27 cellular contexts compared by ENCODE assay signal in genomic region chr4:140083320-140083719, GRCh38.
A peak's percentile ranks its signal among the peaks of the same experiment; 100 is the strongest.
DNase-seq lines count a peak whose midpoint lies in the region; ATAC-seq and TF ChIP-seq lines count a peak whose summit lies in the region.
"Had no signal": no experiment of that assay in that cellular context is flagged by ENCODE, and none has a peak within 500 bp of the region (broad histone marks: within the 10 kb centered on the region; RNA-seq: fewer than 3 reads in every experiment).

No MANE protein-coding gene starts in this region.

- TF ChIP-seq CTCF in neural crest cell (conservative IDR thresholded peaks at IDR 0.05), result no peak

- H3K4me3 ChIP-seq in endocrine pancreas (ENCODE audit: control insufficient read depth, insufficient read depth, low read length), result peak overlapping the region; percentile 1
- H3K4me3 ChIP-seq: cardiac muscle cell, HAP-1, lower lobe of right lung, SK-N-MC, skin epidermis, vagina had no signal

- no peaks in the 10 kb centered on the region for H3K9me3 Mint-ChIP-seq in neural crest cell
- H3K9me3 Mint-ChIP-seq: activated naive CD4-positive, alpha-beta T cell treated with anti-CD3 and anti-CD28 coated beads for 36 hours; activated T-cell treated with anti-CD3 and anti-CD28 coated beads, Interleukin-2, amount 50 U/mL, for 72 hours had no signal

- H3K36me3 Mint-ChIP-seq in neural crest cell (ENCODE audit: low read depth), result peaks cover 3% of the 10 kb centered on the region

- peaks cover 36% of the 10 kb centered on the region for H3K4me1 ChIP-seq in endocrine pancreas (ENCODE audit: control insufficient read depth, insufficient read depth, low read length)

- no peaks in the 10 kb centered on the region for H3K9me3 ChIP-seq in endocrine pancreas (ENCODE audit: control insufficient read depth, low read length)
- H3K9me3 ChIP-seq: HAP-1, lower lobe of right lung, vagina had no signal

- no peak overlapping the region for H3K27ac Mint-ChIP-seq in neural crest cell (ENCODE audit: unreplicated experiment)
- H3K27ac Mint-ChIP-seq: activated CD4-positive, alpha-beta T cell treated with anti-CD3 and anti-CD28 coated beads, Interleukin-2, amount 10 ng/mL, durations not matched to agents 7 days and 5 days; activated CD8-positive, alpha-beta memory T cell treated with anti-CD3 and anti-CD28 coated beads, Interleukin-2, amount 10 ng/mL, durations not matched to agents 7 days and 5 days; activated naive CD4-positive, alpha-beta T cell treated with anti-CD3 and anti-CD28 coated beads for 36 hours; activated T-cell treated with anti-CD3 and anti-CD28 coated beads, Interleukin-2, amount 50 U/mL, for 72 hours had no signal

- H3K4me3 Mint-ChIP-seq in neural crest cell, result peak overlapping the region; percentile 7
- H3K4me3 Mint-ChIP-seq: activated CD4-positive, alpha-beta T cell treated with anti-CD3 and anti-CD28 coated beads, Interleukin-2, amount 10 ng/mL, durations not matched to agents 7 days and 5 days; activated CD8-positive, alpha-beta memory T cell treated with anti-CD3 and anti-CD28 coated beads, Interleukin-2, amount 10 ng/mL, durations not matched to agents 7 days and 5 days; activated naive CD4-positive, alpha-beta T cell treated with anti-CD3 and anti-CD28 coated beads for 36 hours; activated T-cell treated with anti-CD3 and anti-CD28 coated beads, Interleukin-2, amount 50 U/mL, for 72 hours had no signal

- H3K36me3 ChIP-seq in endocrine pancreas (ENCODE audit: control insufficient read depth, insufficient read depth, low read length), result no peaks in the 10 kb centered on the region
- H3K36me3 ChIP-seq: cardiac muscle cell, HAP-1, lower lobe of right lung, vagina had no signal

- DNase-seq in AG20443 (ENCODE audit: low spot score) (peak; percentile 44), HEK293T (ENCODE audit: extremely low spot score) (no peak), neural crest cell (ENCODE audit: low read depth, low spot score) (no peak), OCI-M2 (lab: John Stamatoyannopoulos, UW; ENCODE audit: unreplicated experiment) (no peak)
- no peak for DNase-seq in activated CD4-positive, alpha-beta T cell treated with anti-CD3 and anti-CD28 coated beads, Interleukin-2, amount 50 U/mL, for 4 hours
- DNase-seq: activated CD4-positive, alpha-beta T cell treated with anti-CD3 and anti-CD28 coated beads, Interleukin-2, amount 10 ng/mL, durations not matched to agents 7 days and 5 days; activated CD8-positive, alpha-beta memory T cell treated with anti-CD3 and anti-CD28 coated beads, Interleukin-2, amount 10 ng/mL, durations not matched to agents 7 days and 5 days; activated naive CD4-positive, alpha-beta T cell treated with anti-CD3 and anti-CD28 coated beads for 36 hours; activated T-cell treated with anti-CD3 and anti-CD28 coated beads, Interleukin-2, amount 50 U/mL, for 72 hours; amygdala; cortex of kidney; glutamatergic neuron; lower lobe of right lung; NCI-H2081 treated with DMSO at 0.1 percent for 48 hours; NCI-H510A treated with DMSO at 0.1 percent for 48 hours; nucleus accumbens; RPMI8226; stimulated activated CD4-positive, alpha-beta T cell treated with anti-CD3 and anti-CD28 coated beads, Interleukin-2, amount 100 ng/mL, for 24 hours; T-helper 2 cell had no signal

- no peak overlapping the region for H3K9ac ChIP-seq in endocrine pancreas (ENCODE audit: control insufficient read depth, insufficient read depth, low read length)

- ATAC-seq in HG03175 (IDR thresholded peaks at IDR 0.05; ENCODE audit: unreplicated experiment) (no peak), HG03159 (IDR thresholded peaks at IDR 0.05; ENCODE audit: unreplicated experiment) (no peak)
- ATAC-seq: activated CD8-positive, alpha-beta memory T cell treated with anti-CD3 and anti-CD28 coated beads, Interleukin-2, amount 10 ng/mL, durations not matched to agents 7 days and 5 days; activated T-cell treated with anti-CD3 and anti-CD28 coated beads, Interleukin-2, amount 50 U/mL, for 72 hours; lower lobe of right lung had no signal

- H3K27me3 ChIP-seq in endocrine pancreas (ENCODE audit: control insufficient read depth, insufficient read depth, low read length), result no peaks in the 10 kb centered on the region
- H3K27me3 ChIP-seq: cardiac muscle cell, vagina had no signal

- POLR2A ChIA-PET in HEK293T (lab: Yijun Ruan, JAX), result interaction anchor here (1.7 kb wide), 1 partner anchor 67 kb away, joined by 4 read pairs; no protein-coding TSS in a partner anchor

- peaks cover 72% of the 10 kb centered on the region for H3K4me1 Mint-ChIP-seq in neural crest cell

- CTCF ChIA-PET in HEK293T (lab: Yijun Ruan, JAX), result no interaction called here

- H3K27me3 Mint-ChIP-seq in neural crest cell (ENCODE audit: low read depth), result no peaks in the 10 kb centered on the region

TF ChIP-seq in HEK293T, 16 proteins besides CTCF, POLR2A, EP300 and RAD21:
- peak; percentile 81 for TF ChIP-seq PKNOX1 (IDR thresholded peaks at IDR 0.05)
- no peak for TF ChIP-seq FOXA1 (IDR thresholded peaks at IDR 0.05)
TF ChIP-seq in HEK293T: peak in this region for 1.
